ENCODE assay signal across 11 cellular contexts in the genomic region with DNA sequence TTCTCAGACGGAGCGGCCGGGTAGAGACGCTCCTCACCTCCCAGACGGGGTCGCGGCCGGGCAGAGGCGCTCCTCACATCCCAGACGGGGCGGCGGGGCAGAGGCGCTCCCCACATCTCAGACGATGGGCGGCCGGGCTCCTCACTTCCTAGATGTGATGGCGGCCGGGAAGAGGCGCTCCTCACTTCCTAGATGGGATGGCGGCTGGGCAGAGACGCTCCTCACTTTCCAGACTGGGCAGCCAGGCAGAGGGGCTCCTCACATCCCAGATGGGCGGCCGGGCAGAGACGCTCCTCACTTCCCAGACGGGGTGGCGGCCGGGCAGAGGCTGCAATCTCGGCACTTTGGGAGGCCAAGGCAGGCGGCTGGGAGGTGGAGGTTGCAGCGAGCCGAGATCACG. TPM values are rescaled to one million over a fixed set of nuclear protein-coding genes. Genes with fewer than 3 reads are reported as not detected.
"Had no signal": no experiment of that assay in that cellular context is flagged by ENCODE, and none has a peak within 500 bp of the region (broad histone marks: within the 10 kb centered on the region; RNA-seq: fewer than 3 reads in every experiment).

No MANE protein-coding gene starts in this region.

RNA-seq across cellular contexts. Expression of a gene that starts 29.0 kb away (rescaled TPM):
- total RNA-seq: OCI-LY7, PC-3, PC-9, Peyer's patch, Right ventricle myocardium inferior, Right ventricle myocardium superior, RPMI7951, SJCRH30, SJSA1, SK-MEL-5 had no signal
- polyA plus RNA-seq: SK-N-SH had no signal
